ENCODE assay signal across 8 cellular contexts in genomic region chr11:30322826-30323710, GRCh38. TPM values are rescaled to one million over a fixed set of nuclear protein-coding genes. Genes with fewer than 3 reads are reported as not detected.
A peak's percentile ranks its signal among the peaks of the same experiment; 100 is the strongest.
DNase-seq lines count a peak whose midpoint lies in the region; ATAC-seq and TF ChIP-seq lines count a peak whose summit lies in the region.

ARL14EP (plus strand) TSS chr11:30323104; CDS start chr11:30330949, 7,845 bp downstream.

- peak in 2 of 3 donors; percentile 80 to 86 for TF ChIP-seq POLR2A in spleen (IDR thresholded peaks at IDR 0.05)

- ATAC-seq in GM18909 (IDR thresholded peaks at IDR 0.05; ENCODE audit: poor library complexity, unreplicated experiment): peak; percentile 98
- peak; percentile 98 for ATAC-seq in HG03175 (IDR thresholded peaks at IDR 0.05; ENCODE audit: unreplicated experiment)
- peak; percentile 96 for ATAC-seq in activated B cell treated with CpG ODN at 0.5 μM for 24 hours (ENCODE audit: low read depth)

- no peaks in the 10 kb centered on the region; the same call in 1 of the 2 replicates for H3K9me3 ChIP-seq in AG04450 (ENCODE audit: control insufficient read depth, insufficient read depth, low read length)
- H3K9me3 ChIP-seq in spleen: no peaks in the 10 kb centered on the region

- WGBS in spleen, 5 donors: 0 to 1% (median 0%) methylated on average over 47 to 51 of the region's 51 CpGs

- TF ChIP-seq CTCF in AG04450 (IDR thresholded peaks at IDR 0.05; ENCODE audit: low read depth, low read length) (no peak), activated B cell treated with CpG ODN at 0.5 μM for 24 hours (IDR thresholded peaks at IDR 0.05) (no peak), spleen (IDR thresholded peaks at IDR 0.05 in 8 of 11, conservative IDR thresholded peaks at IDR 0.05 in 3 of 11) (peak in 3 of 11 experiments; percentile 8 to 21 (median 11))

- H3K36me3 ChIP-seq in spleen: peaks cover 0 to 11% (median 0%) of the 10 kb centered on the region in 6 donors

- peaks cover 48% of the 10 kb centered on the region for H3K4me1 Mint-ChIP-seq in activated B cell treated with CpG ODN at 0.5 μM for 24 hours
- H3K4me1 Mint-ChIP-seq in immature natural killer cell: peaks cover 49 to 54% of the 10 kb centered on the region in 2 donors

- intact Hi-C loops in activated B cell treated with CpG ODN at 0.5 μM for 24 hours (cut with micrococcal nuclease): loop anchor here (1.0 to 2.0 kb wide), 6 partner anchors 10 to 1768 kb away; partner anchors contain the start of genes DCDC1, DNAJC24, ELP4 and IMMP1L
- intact Hi-C loops in spleen (cut with DNase I; ENCODE audit: low total_unique reads): no loop called here

- POLR2A ChIA-PET in AG04450 (lab: Yijun Ruan, JAX): interaction anchor here (0.5 to 1.4 kb wide), 7 partner anchors 8 to 1454 kb away, joined by 3 to 7 read pairs (median 5); no protein-coding TSS in a partner anchor
- POLR2A ChIA-PET in activated B cell treated with CpG ODN at 0.5 μM for 24 hours (lab: Charles Lee): interaction anchor here (0.6 to 2.2 kb wide), 14 partner anchors 8 to 1769 kb away, joined by 3 to 25 read pairs (median 4); partner anchors contain the start of genes DCDC1 and DNAJC24

- H3K27ac Mint-ChIP-seq in activated B cell treated with CpG ODN at 0.5 μM for 24 hours: peak within 1 kb of the TSS; percentile 98
- H3K27ac Mint-ChIP-seq in immature natural killer cell: peak within 1 kb of the TSS; percentile 98 to 100 (median 99)

- H3K4me3 Mint-ChIP-seq in activated B cell treated with CpG ODN at 0.5 μM for 24 hours (peak within 1 kb of the TSS; percentile 97), immature natural killer cell (peak within 1 kb of the TSS; percentile 98 to 100 (median 99))

- no peaks in the 10 kb centered on the region for H3K27me3 ChIP-seq in AG04450 (ENCODE audit: control insufficient read depth, insufficient read depth, low read length)
- no peaks in the 10 kb centered on the region for H3K27me3 ChIP-seq in spleen (replicated peaks in 1 of 7)

- peaks cover 18% of the 10 kb centered on the region for H3K36me3 Mint-ChIP-seq in activated B cell treated with CpG ODN at 0.5 μM for 24 hours (ENCODE audit: low read depth)
- no peaks in the 10 kb centered on the region for H3K36me3 Mint-ChIP-seq in immature natural killer cell

- peak within 1 kb of the TSS; percentile 87 for H3K4me3 ChIP-seq in AG04450 (ENCODE audit: low read depth, low read length)
- peak within 1 kb of the TSS; percentile 58 to 76 (median 64) for H3K4me3 ChIP-seq in spleen

- DNase-seq in AG04450 (ENCODE audit: low read depth, low spot score): peak; percentile 94
- peak; percentile 92 for DNase-seq in NCI-H226
- peak; percentile 82 for DNase-seq in activated B cell treated with CpG ODN at 0.5 μM for 24 hours
- DNase-seq in caudate nucleus (lab: John Stamatoyannopoulos, UW): peak; percentile 46 to 97 (median 89)
- peak; percentile 90 to 93 (median 91) for DNase-seq in immature natural killer cell
- peak; percentile 98 for DNase-seq in spleen

- H3K9me3 Mint-ChIP-seq in activated B cell treated with CpG ODN at 0.5 μM for 24 hours (no peaks in the 10 kb centered on the region), immature natural killer cell (no peaks in the 10 kb centered on the region)

- H3K27me3 Mint-ChIP-seq in activated B cell treated with CpG ODN at 0.5 μM for 24 hours (peaks cover 11% of the 10 kb centered on the region), immature natural killer cell (ENCODE audit: low read depth in 3 of 3) (peaks cover 2 to 7% (median 5%) of the 10 kb centered on the region in 3 donors)

- H3K4me1 ChIP-seq in spleen: peaks cover 34 to 57% (median 45%) of the 10 kb centered on the region in 6 donors

- peak within 1 kb of the TSS; percentile 93 for H3K27ac ChIP-seq in AG04450 (ENCODE audit: low read depth, low read length)
- peak within 1 kb of the TSS; percentile 48 for H3K27ac ChIP-seq in caudate nucleus (ENCODE audit: low read depth, low read length)
- peak within 1 kb of the TSS; percentile 79 to 93 (median 91) for H3K27ac ChIP-seq in spleen

- CTCF ChIA-PET in AG04450 (lab: Charles Lee): interaction anchor here (0.9 to 1.6 kb wide), 9 partner anchors 8 to 891 kb away, joined by 3 to 8 read pairs (median 4); no protein-coding TSS in a partner anchor
- CTCF ChIA-PET in activated B cell treated with CpG ODN at 0.5 μM for 24 hours (lab: Charles Lee): interaction anchor here (0.7 to 1.7 kb wide), 6 partner anchors 9 to 22 kb away, joined by 3 to 9 read pairs (median 4); no protein-coding TSS in a partner anchor

RNA-seq across cellular contexts. Expression of gene ARL14EP, which starts in this region (rescaled TPM):
- polyA plus RNA-seq in AG04450 (2011; rRNA removed) (30.9 and 47.2 TPM in 2 replicates), immature natural killer cell (10 to 100 TPM; 38.6 to 68.6 (median 53.4) TPM), spleen (10 to 100 TPM; 15.6 to 18.4 (median 17.6) TPM)
- polyA minus RNA-seq in AG04450 (2011; rRNA and poly(A)+ RNA removed): 13.4 and 19.1 TPM in 2 replicates
- total RNA-seq in activated B cell treated with CpG ODN at 0.5 μM for 24 hours (36.5 and 40.1 TPM in 2 replicates), spleen (10 to 100 TPM; 28.4 to 40.3 (median 33.7) TPM)

Comparison
In these comparisons a context has a peak if more than half of its experiments do, and no peak if none do; other contexts are left out.
1. Peak in every context shown above with its lines: DNase-seq, ATAC-seq, H3K4me3 ChIP-seq and H3K27ac ChIP-seq.